1 cellular context compared by ENCODE assay signal in the genomic region with DNA sequence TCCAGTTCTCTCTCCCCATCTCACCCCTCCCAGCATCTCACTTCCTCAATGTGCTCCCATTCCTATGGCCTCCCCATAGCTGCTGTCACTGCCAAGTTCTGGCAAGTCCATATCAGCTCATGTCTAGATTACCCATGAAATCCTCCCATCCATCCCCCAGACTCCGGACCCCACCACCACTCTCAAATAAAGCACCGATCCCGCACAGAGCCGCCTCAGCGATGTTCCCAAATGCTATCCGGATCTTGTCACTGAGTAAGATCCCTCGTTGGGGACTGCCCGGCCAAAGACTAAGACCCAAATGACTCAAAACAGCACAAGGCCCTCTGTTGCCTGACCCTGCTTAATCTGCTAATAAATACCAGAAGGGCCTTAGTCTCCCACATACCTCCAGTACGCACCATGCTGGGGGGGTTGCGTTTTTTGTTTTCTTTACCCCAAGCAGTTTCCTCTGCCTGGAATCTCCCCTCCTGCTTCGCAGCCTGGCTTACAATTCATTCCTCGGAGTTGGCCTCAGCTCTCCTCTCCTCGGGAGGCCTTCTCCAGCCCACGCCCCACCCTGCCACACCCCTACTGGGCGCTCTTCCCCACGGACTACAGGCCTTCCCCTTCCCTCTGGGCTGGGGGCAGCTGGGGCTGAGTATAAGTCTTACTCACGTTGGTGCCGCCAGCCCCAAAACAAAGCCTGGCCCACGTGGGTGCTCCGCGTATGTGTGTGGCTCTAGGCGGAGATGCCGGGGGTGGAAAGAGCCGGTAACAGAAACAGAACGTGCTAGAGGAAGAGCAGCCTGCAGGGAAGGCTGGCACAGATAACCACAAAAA.
TF ChIP-seq lines count a peak whose summit lies in the region.

No MANE protein-coding gene starts in this region.

TF ChIP-seq in H1, 55 proteins besides CTCF, POLR2A, EP300 and RAD21 (continued from another document):
- TF ChIP-seq E2F6 (IDR thresholded peaks at IDR 0.05) (peak; percentile 16; the same call in 1 of the 2 replicates), BACH1 (IDR thresholded peaks at IDR 0.05; ENCODE audit: low read length) (0 out of 2 replicates have a peak, but pooled peaks have one; percentile 11), BCL11A (IDR thresholded peaks at IDR 0.05; ENCODE audit: low read depth in 2 of 2, low read length in 2 of 2) (no peak), CBX8 (IDR thresholded peaks at IDR 0.05; ENCODE audit: borderline replicate concordance, low read depth, low read length) (no peak), RNF2 (IDR thresholded peaks at IDR 0.05; ENCODE audit: borderline replicate concordance, low read depth, low read length, missing control alignments, poor library complexity, severe bottlenecking) (no peak), NRF1 (IDR thresholded peaks at IDR 0.05; ENCODE audit: low read depth, low read length) (no peak), SP2 (IDR thresholded peaks at IDR 0.05; ENCODE audit: low read length) (no peak), TAF1 (IDR thresholded peaks at IDR 0.05; ENCODE audit: low read depth, low read length) (no peak), TEAD4 (IDR thresholded peaks at IDR 0.05; ENCODE audit: low read depth, low read length) (peak; percentile 61; the same call in 1 of the 2 replicates), KDM5A (IDR thresholded peaks at IDR 0.05; ENCODE audit: low read length) (no peak), RFX5 (IDR thresholded peaks at IDR 0.05; ENCODE audit: borderline replicate concordance, low read depth, low read length) (no peak), RXRA (IDR thresholded peaks at IDR 0.05; ENCODE audit: insufficient read depth, low read depth, low read length) (no peak), GABPA (IDR thresholded peaks at IDR 0.05; ENCODE audit: borderline replicate concordance, insufficient read depth, low read length) (no peak), SP1 (IDR thresholded peaks at IDR 0.05; ENCODE audit: low read depth, low read length) (no peak), CREB1 (IDR thresholded peaks at IDR 0.05) (no peak), FOSL1 (IDR thresholded peaks at IDR 0.05; ENCODE audit: insufficient read depth, low read depth, low read length) (no peak), JUND (IDR thresholded peaks at IDR 0.05; ENCODE audit: low read length) (no peak), GTF2F1 (IDR thresholded peaks at IDR 0.05; ENCODE audit: borderline replicate concordance, low read depth, low read length) (no peak), SP4 (IDR thresholded peaks at IDR 0.05; ENCODE audit: low read length) (no peak), HDAC6 (IDR thresholded peaks at IDR 0.05; ENCODE audit: low read depth, low read length) (no peak), ATF2 (IDR thresholded peaks at IDR 0.05; ENCODE audit: low read length) (no peak), TBP (IDR thresholded peaks at IDR 0.05; ENCODE audit: low read depth, low read length) (no peak), ASH2L (IDR thresholded peaks at IDR 0.05; ENCODE audit: low read length) (peak; percentile 52), POLR2AphosphoS5 (IDR thresholded peaks at IDR 0.05; ENCODE audit: low read depth, low read length) (no peak), SUZ12 (IDR thresholded peaks at IDR 0.05; ENCODE audit: low read length) (no peak), YY1 (IDR thresholded peaks at IDR 0.05; ENCODE audit: low read depth, low read length) (no peak), TAF7 (optimal IDR thresholded peaks at IDR 0.05; ENCODE audit: borderline replicate concordance, low read depth, low read length) (no peak), ZNF274 (IDR thresholded peaks at IDR 0.05; ENCODE audit: borderline replicate concordance, extremely low read depth, low read length) (no peak), KDM4A (IDR thresholded peaks at IDR 0.05; ENCODE audit: low read depth, low read length, severe bottlenecking) (no peak), CTBP2 (IDR thresholded peaks at IDR 0.05; ENCODE audit: borderline replicate concordance, insufficient read depth, insufficient read length, low read length) (no peak), SIX5 (IDR thresholded peaks at IDR 0.05; ENCODE audit: low read depth, low read length) (no peak), SIRT6 (IDR thresholded peaks at IDR 0.05; ENCODE audit: low read length) (no peak), EGR1 (IDR thresholded peaks at IDR 0.05; ENCODE audit: borderline replicate concordance, low read depth, low read length) (no peak), USF2 (IDR thresholded peaks at IDR 0.05; ENCODE audit: low read length) (0 out of 2 replicates have a peak, but pooled peaks have one; percentile 2), EZH2 (IDR thresholded peaks at IDR 0.05; ENCODE audit: low read depth, low read length, severe bottlenecking) (no peak)
- TF ChIP-seq, protein P1, sequence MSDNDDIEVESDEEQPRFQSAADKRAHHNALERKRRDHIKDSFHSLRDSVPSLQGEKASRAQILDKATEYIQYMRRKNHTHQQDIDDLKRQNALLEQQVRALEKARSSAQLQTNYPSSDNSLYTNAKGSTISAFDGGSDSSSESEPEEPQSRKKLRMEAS (IDR thresholded peaks at IDR 0.05) = 0 out of 2 replicates have a peak, but pooled peaks have one; percentile 53
